In the genomic region with DNA sequence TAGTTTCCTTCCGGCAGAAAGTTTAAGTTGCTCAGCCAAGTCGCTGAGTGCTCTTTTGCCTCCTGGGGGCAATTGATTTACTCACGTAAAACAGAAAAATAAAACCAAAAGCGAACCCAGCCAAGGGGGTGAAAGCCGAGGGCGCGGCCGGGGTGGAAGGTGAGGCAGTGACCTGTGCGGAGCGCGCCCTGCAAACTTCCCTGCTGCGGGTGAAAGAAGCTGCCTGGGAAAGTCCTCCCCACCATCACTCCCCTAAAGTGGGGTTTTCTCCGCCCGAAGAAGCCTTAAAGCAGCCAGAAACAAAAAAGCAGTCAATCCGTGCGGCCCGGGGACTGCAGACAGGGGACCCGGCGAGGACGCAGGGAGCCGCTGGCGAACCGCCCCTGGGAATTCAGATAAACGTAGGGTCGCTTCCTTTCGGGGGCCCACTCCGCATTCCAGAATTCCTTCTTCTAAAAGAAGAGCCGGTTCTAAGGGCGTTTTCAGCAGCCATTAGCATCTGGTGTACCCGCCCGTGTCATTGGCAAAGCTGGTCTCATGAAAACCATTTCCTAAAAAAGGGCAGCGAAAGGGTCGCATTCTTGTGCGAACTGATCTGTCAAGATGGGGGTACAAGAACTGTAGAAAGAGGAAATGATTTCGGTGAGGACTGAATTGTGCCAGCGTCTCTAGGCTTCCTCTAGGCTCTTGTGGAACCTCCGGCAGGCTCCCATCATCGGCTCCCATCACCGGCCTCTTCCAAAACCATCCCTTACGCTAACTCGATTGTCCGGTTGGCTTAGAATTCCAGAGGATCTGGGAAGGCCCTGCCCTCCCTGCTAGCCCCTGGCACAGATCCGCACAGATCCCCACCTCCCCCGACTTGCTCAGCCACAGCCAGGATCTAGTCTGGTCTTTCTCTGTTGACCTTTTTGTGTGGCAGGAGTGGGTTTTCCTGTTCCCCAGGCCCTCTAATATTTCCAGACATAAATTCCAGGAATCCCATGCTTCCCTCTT, we compare ENCODE assay signal across 8 cellular contexts. TPM values are rescaled to one million over a fixed set of nuclear protein-coding genes. Genes with fewer than 3 reads are reported as not detected.
DNase-seq lines count a peak whose midpoint lies in the region; ATAC-seq lines count a peak whose summit lies in the region.

No MANE protein-coding gene starts in this region.

- H3K27me3 Mint-ChIP-seq in naive thymus-derived CD8-positive, alpha-beta T cell: peaks cover 41 to 92% (median 71%) of the 10 kb centered on the region in 5 donors

- H3K4me3 ChIP-seq in SK-N-MC (peak overlapping the region; percentile 78), esophagus (ENCODE audit: low read depth in 1 of 2, low read length in 2 of 2) (peak overlapping the region; percentile 69 to 84)

- H3K27ac ChIP-seq in SK-N-MC (no peak overlapping the region), esophagus (ENCODE audit: low read depth in 2 of 2, low read length in 1 of 2) (peak overlapping the region; percentile 86 to 94)

- peak overlapping the region; percentile 43 for H3K9ac ChIP-seq in SK-N-MC (ENCODE audit: insufficient read length)

- POLR2A ChIA-PET in naive thymus-derived CD8-positive, alpha-beta T cell (lab: Charles Lee): no interaction called here

- 13 to 14% methylated on average over 44 of the region's 44 CpGs for WGBS in esophagus, 2 donors

- DNase-seq in SK-N-MC (ENCODE audit: low read depth, low spot score): no peak
- DNase-seq in naive thymus-derived CD8-positive, alpha-beta T cell: no peak
- DNase-seq in NCI-H187 (lab: John Stamatoyannopoulos, UW): no peak
- no peak for DNase-seq in superior temporal gyrus (ENCODE audit: extremely low spot score)

- no peaks in the 10 kb centered on the region for H3K27me3 ChIP-seq in esophagus (ENCODE audit: control insufficient read depth in 1 of 2, insufficient read depth in 2 of 2, low read length in 2 of 2)

- H3K9me3 Mint-ChIP-seq in naive thymus-derived CD8-positive, alpha-beta T cell: peaks cover 0 to 2% (median 0%) of the 10 kb centered on the region in 9 donors

- H3K9me3 ChIP-seq in SK-N-MC (ENCODE audit: low read depth, low read length): no peaks in the 10 kb centered on the region; the same call in 1 of the 2 replicates
- no peaks in the 10 kb centered on the region for H3K9me3 ChIP-seq in esophagus (ENCODE audit: control insufficient read depth in 2 of 2, insufficient read depth in 1 of 2, low read depth in 1 of 2, low read length in 1 of 2)

- H3K4me1 ChIP-seq in esophagus (ENCODE audit: control insufficient read depth in 2 of 2, insufficient read depth in 2 of 2, low read length in 1 of 2): peaks cover 4 to 8% of the 10 kb centered on the region in 2 donors

- peak; percentile 17 for ATAC-seq in GM19397 (IDR thresholded peaks at IDR 0.05; ENCODE audit: unreplicated experiment)
- ATAC-seq in naive thymus-derived CD8-positive, alpha-beta T cell: no peak
- no peak for ATAC-seq in GM18873 (IDR thresholded peaks at IDR 0.05; ENCODE audit: low FRiP score, unreplicated experiment)
- no peak for ATAC-seq in HG02798 (IDR thresholded peaks at IDR 0.05; ENCODE audit: poor library complexity, unreplicated experiment)

- no peaks in the 10 kb centered on the region for H3K36me3 ChIP-seq in SK-N-MC (ENCODE audit: insufficient read depth, low read length)
- peaks cover 0 to 2% of the 10 kb centered on the region in 2 donors for H3K36me3 ChIP-seq in esophagus (ENCODE audit: control insufficient read depth in 2 of 2, insufficient read depth in 2 of 2, low read length in 1 of 2)

- H3K27ac Mint-ChIP-seq in naive thymus-derived CD8-positive, alpha-beta T cell: peak overlapping the region in 1 of 10 donors; percentile 67

- H3K4me3 Mint-ChIP-seq in naive thymus-derived CD8-positive, alpha-beta T cell: peak overlapping the region; percentile 64 to 86 (median 72)

- peaks cover 0 to 2% (median 0%) of the 10 kb centered on the region in 3 donors for H3K36me3 Mint-ChIP-seq in naive thymus-derived CD8-positive, alpha-beta T cell

- H3K4me1 Mint-ChIP-seq in naive thymus-derived CD8-positive, alpha-beta T cell: peaks cover 2 to 42% (median 22%) of the 10 kb centered on the region in 4 donors

RNA-seq across cellular contexts. Expression of a gene that starts 1.1 kb away (rescaled TPM):
- 10 to 100 TPM; 10.7 to 17.5 TPM for polyA plus RNA-seq in esophagus
- 1 to 10 TPM; 1.2 to 2.2 TPM for total RNA-seq in naive thymus-derived CD8-positive, alpha-beta T cell
- 1 to 10 TPM in 2 of 3 donors, under 1 TPM in 1; 0.74 to 1.4 (median 1.3) TPM for polyA plus RNA-seq in naive thymus-derived CD8-positive, alpha-beta T cell

Comparison
In these comparisons a context has a peak if more than half of its experiments do, and no peak if none do; other contexts are left out.
1. RNA of a gene that starts 1.1 kb away (polyA plus RNA-seq): 10.7 to 17.5 TPM in esophagus; 0.74 to 1.4 TPM in naive thymus-derived CD8-positive, alpha-beta T cell; every median in the first group is over 4 times any median in the second.